In the genomic region with DNA sequence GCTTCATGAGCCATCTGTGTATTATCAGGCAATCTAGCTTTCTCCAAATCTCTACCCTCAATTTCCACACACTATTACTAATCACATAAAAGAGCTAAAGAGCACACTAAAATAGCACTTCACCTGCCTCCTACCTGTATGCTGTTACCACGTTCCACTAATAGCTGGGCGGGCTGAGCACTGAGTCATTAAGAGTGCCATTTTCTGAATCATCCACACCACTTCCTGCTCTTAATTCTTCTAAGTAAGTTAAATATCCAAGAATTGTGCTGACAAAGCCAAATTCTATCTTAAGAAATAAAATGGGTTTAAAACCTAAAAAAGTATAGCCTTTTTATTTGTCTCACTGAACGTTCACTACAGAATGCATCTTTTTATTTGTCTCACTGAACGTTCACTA, we compare ENCODE assay signal across 9 cellular contexts. TPM values are rescaled to one million over a fixed set of nuclear protein-coding genes. Genes with fewer than 3 reads are reported as not detected.
DNase-seq lines count a peak whose midpoint lies in the region; FAIRE-seq and TF ChIP-seq lines count a peak whose summit lies in the region.
"Had no signal": no experiment of that assay in that cellular context is flagged by ENCODE, and none has a peak within 500 bp of the region (broad histone marks: within the 10 kb centered on the region; RNA-seq: fewer than 3 reads in every experiment).

No MANE protein-coding gene starts in this region.

- no peak for TF ChIP-seq POLR2A in vagina (IDR thresholded peaks at IDR 0.05)

- no peak overlapping the region for H3K4me3 ChIP-seq in vagina

- no peak overlapping the region for H3K27ac ChIP-seq in vagina

- DNase-seq in HK-2 (ENCODE audit: unreplicated experiment) (peak; percentile 43), dermis blood vessel endothelial cell (peak; percentile 72), DMS 273 (lab: John Stamatoyannopoulos, UW; ENCODE audit: unreplicated experiment) (no peak), NCI-H128 (lab: John Stamatoyannopoulos, UW; ENCODE audit: unreplicated experiment) (no peak), frontal cortex (ENCODE audit: low spot score in 2 of 2) (no peak), vagina (ENCODE audit: extremely low spot score in 2 of 2) (no peak)
- DNase-seq in activated CD4-positive, alpha-beta T cell treated with anti-CD3 and anti-CD28 coated beads for 4 hours: peak; percentile 64 to 72
- DNase-seq in stimulated activated CD4-positive, alpha-beta T cell treated with anti-CD3 and anti-CD28 coated beads, TNF-alpha, amount 100 ng/mL, for 1 hour (ENCODE audit: low read depth in 3 of 3, low spot score in 1 of 3): peak; percentile 16 to 30 (median 16)
- DNase-seq: SHP77 treated with DMSO at 0.1 percent for 48 hours had no signal

- H3K9me3 ChIP-seq in vagina: no peaks in the 10 kb centered on the region

- H3K36me3 ChIP-seq in vagina: peaks cover 0 to 38% of the 10 kb centered on the region in 2 donors

- intact Hi-C loops in vagina (cut with DNase I): no loop called here

- no peaks in the 10 kb centered on the region for H3K27me3 ChIP-seq in vagina

- H3K4me1 ChIP-seq in vagina: no peaks in the 10 kb centered on the region

- FAIRE-seq in frontal cortex (lab: Jason Lieb, UNC): no peak

- no peak for TF ChIP-seq CTCF in vagina (IDR thresholded peaks at IDR 0.05)

RNA-seq across cellular contexts. Expression of gene NOL10, which starts 35.7 kb away (rescaled TPM):
- total RNA-seq in dermis blood vessel endothelial cell: 26.7 and 38.2 TPM in 2 replicates
- total RNA-seq in frontal cortex: 63.6 TPM
- 24.3 TPM for total RNA-seq in vagina

Comparison
In these comparisons a context has a peak if more than half of its experiments do, and no peak if none do; other contexts are left out.
1. DNase-seq: peak in HK-2 (single experiment), activated CD4-positive, alpha-beta T cell treated with anti-CD3 and anti-CD28 coated beads for 4 hours (2 of 2), dermis blood vessel endothelial cell (single experiment) and stimulated activated CD4-positive, alpha-beta T cell treated with anti-CD3 and anti-CD28 coated beads, TNF-alpha, amount 100 ng/mL, for 1 hour (3 of 3); none in DMS 273 (single experiment), NCI-H128 (single experiment), frontal cortex (0 of 2) and vagina (0 of 2).